Comparison of ENCODE assay signal across 13 cellular contexts in genomic region chr6:118787746-118788419, GRCh38.
DNase-seq lines count a peak whose midpoint lies in the region; ATAC-seq and TF ChIP-seq lines count a peak whose summit lies in the region.
"Had no signal": no experiment of that assay in that cellular context is flagged by ENCODE, and none has a peak within 500 bp of the region (broad histone marks: within the 10 kb centered on the region; RNA-seq: fewer than 3 reads in every experiment).

No MANE protein-coding gene starts in this region.

- H3K27ac ChIP-seq in heart right ventricle: peak overlapping the region in 1 of 10 donors; percentile 16
- H3K27ac ChIP-seq in left ventricle myocardium inferior (replicated peaks): no peak overlapping the region
- H3K27ac ChIP-seq in aorta (ENCODE audit: low read depth in 1 of 2, low read length in 2 of 2): no peak overlapping the region
- no peak overlapping the region for H3K27ac ChIP-seq in prostate gland
- H3K27ac ChIP-seq: stomach had no signal

- H3K36me3 ChIP-seq in heart right ventricle (no peaks in the 10 kb centered on the region), left ventricle myocardium inferior (no peaks in the 10 kb centered on the region), aorta (ENCODE audit: control insufficient read depth in 1 of 2, insufficient read depth in 2 of 2, low read length in 1 of 2) (peaks cover 0 to 2% of the 10 kb centered on the region in 2 donors), prostate gland (no peaks in the 10 kb centered on the region)
- H3K36me3 ChIP-seq: stomach had no signal

- H3K4me1 ChIP-seq in heart right ventricle (peaks cover 0 to 27% (median 16%) of the 10 kb centered on the region in 9 donors), left ventricle myocardium inferior (peaks cover 24% of the 10 kb centered on the region), aorta (ENCODE audit: control insufficient read depth in 1 of 2, insufficient read depth in 2 of 2, low read length in 2 of 2) (no peaks in the 10 kb centered on the region), prostate gland (replicated peaks) (no peaks in the 10 kb centered on the region)

- WGBS in heart right ventricle, 2 donors: 58 to 61% methylated on average over 6 of the region's 6 CpGs
- WGBS in aorta, 2 donors: 79 to 82% methylated on average over 6 of the region's 6 CpGs
- WGBS in prostate gland: 76% methylated on average over 6 of the region's 6 CpGs

- DNase-seq in heart right ventricle (peak in 1 of 2 donors; percentile 33), left ventricle myocardium inferior (no peak), left cardiac atrium (no peak), aorta (peak in 1 of 2 donors; percentile 60), prostate gland (ENCODE audit: low spot score) (no peak), SKM-1 treated with dmso at 0.1 percent for 144 hours (lab: John Stamatoyannopoulos, UW; ENCODE audit: unreplicated experiment) (no peak)
- DNase-seq: dorsolateral prefrontal cortex, NCI-H1417, OCI-M1, stomach had no signal

- peaks cover 5% of the 10 kb centered on the region for H3K27me3 Mint-ChIP-seq in T-helper 1 cell treated with Interleukin-12 subunit alpha and Interleukin-12 subunit beta and Interleukin-4 antibody, amounts not matched to agents 30 μg/mL and 1 μg/mL, for 36 hours (ENCODE audit: low read depth)

- H3K4me1 Mint-ChIP-seq in T-helper 1 cell treated with Interleukin-12 subunit alpha and Interleukin-12 subunit beta and Interleukin-4 antibody, amounts not matched to agents 30 μg/mL and 1 μg/mL, for 36 hours (ENCODE audit: low read depth): peaks cover 15% of the 10 kb centered on the region

- H3K27ac Mint-ChIP-seq in T-helper 1 cell treated with Interleukin-12 subunit alpha and Interleukin-12 subunit beta and Interleukin-4 antibody, amounts not matched to agents 30 μg/mL and 1 μg/mL, for 36 hours: peak overlapping the region; percentile 52

- peaks cover 2% of the 10 kb centered on the region for H3K36me3 Mint-ChIP-seq in T-helper 1 cell treated with Interleukin-12 subunit alpha and Interleukin-12 subunit beta and Interleukin-4 antibody, amounts not matched to agents 30 μg/mL and 1 μg/mL, for 36 hours (ENCODE audit: low read depth)

- H3K27me3 ChIP-seq in heart right ventricle (no peaks in the 10 kb centered on the region), left ventricle myocardium inferior (ENCODE audit: low read depth) (no peaks in the 10 kb centered on the region), aorta (ENCODE audit: control insufficient read depth in 1 of 2, insufficient read depth in 2 of 2, low read length in 1 of 2) (no peaks in the 10 kb centered on the region), prostate gland (replicated peaks; ENCODE audit: insufficient read depth) (no peaks in the 10 kb centered on the region)
- H3K27me3 ChIP-seq: dorsolateral prefrontal cortex, stomach had no signal

- TF ChIP-seq CTCF in heart right ventricle (IDR thresholded peaks at IDR 0.05): no peak
- TF ChIP-seq CTCF in left ventricle myocardium inferior (IDR thresholded peaks at IDR 0.05; ENCODE audit: borderline replicate concordance): no peak
- no peak for TF ChIP-seq CTCF in prostate gland (IDR thresholded peaks at IDR 0.05)

- intact Hi-C loops in heart right ventricle (cut with DNase I) (loop anchor here in 1 of 10 donors (10.0 kb wide), 1 partner anchor 213 kb away; no protein-coding TSS in a partner anchor), left ventricle myocardium inferior (cut with micrococcal nuclease) (no loop called here), left cardiac atrium (cut with DNase I) (no loop called here), aorta (cut with DNase I) (no loop called here), prostate gland (cut with DNase I) (no loop called here)

- no peak for TF ChIP-seq POLR2A in prostate gland (IDR thresholded peaks at IDR 0.05)

- peak; percentile 41 to 86 (median 71) for ATAC-seq in heart right ventricle
- peak; percentile 50 to 59 for ATAC-seq in left cardiac atrium
- ATAC-seq in aorta (ENCODE audit: low FRiP score): peak; percentile 50
- no peak for ATAC-seq in HG02885 (IDR thresholded peaks at IDR 0.05; ENCODE audit: poor library complexity, unreplicated experiment)
- ATAC-seq: GM12878 had no signal

- peaks cover 5% of the 10 kb centered on the region for H3K9me3 Mint-ChIP-seq in T-helper 1 cell treated with Interleukin-12 subunit alpha and Interleukin-12 subunit beta and Interleukin-4 antibody, amounts not matched to agents 30 μg/mL and 1 μg/mL, for 36 hours

- H3K9me3 ChIP-seq in heart right ventricle (no peaks in the 10 kb centered on the region), left ventricle myocardium inferior (replicated peaks) (no peaks in the 10 kb centered on the region), aorta (ENCODE audit: control insufficient read depth, low read length) (no peaks in the 10 kb centered on the region), prostate gland (no peaks in the 10 kb centered on the region)
- H3K9me3 ChIP-seq: stomach had no signal

- H3K4me3 ChIP-seq in heart right ventricle (no peak overlapping the region), left ventricle myocardium inferior (no peak overlapping the region), aorta (ENCODE audit: low read length in 2 of 2) (no peak overlapping the region), prostate gland (no peak overlapping the region)
- H3K4me3 ChIP-seq: dorsolateral prefrontal cortex, GM12878, stomach had no signal

- no peak overlapping the region for H3K4me3 Mint-ChIP-seq in T-helper 1 cell treated with Interleukin-12 subunit alpha and Interleukin-12 subunit beta and Interleukin-4 antibody, amounts not matched to agents 30 μg/mL and 1 μg/mL, for 36 hours
